Comparison of ENCODE assay signal across 22 cellular contexts in genomic region chr7:147774461-147774860, GRCh38.
DNase-seq lines count a peak whose midpoint lies in the region; ATAC-seq and TF ChIP-seq lines count a peak whose summit lies in the region.
"Had no signal": no experiment of that assay in that cellular context is flagged by ENCODE, and none has a peak within 500 bp of the region (broad histone marks: within the 10 kb centered on the region; RNA-seq: fewer than 3 reads in every experiment).

No MANE protein-coding gene starts in this region.

- no peaks in the 10 kb centered on the region for H3K36me3 Mint-ChIP-seq in nephron progenitor cell (ENCODE audit: low read depth)

- no peaks in the 10 kb centered on the region for H3K4me1 ChIP-seq in HEK293 (ENCODE audit: control insufficient read depth, insufficient read depth, low read length)
- H3K4me1 ChIP-seq: HAP-1 had no signal

- no peak overlapping the region for H3K4me3 ChIP-seq in HEK293 (ENCODE audit: low read depth, low read length)
- H3K4me3 ChIP-seq: GM12878, GM23248, HAP-1, MG63, PC-9, SK-N-MC had no signal

- TF ChIP-seq CTCF in HEK293 (tag by site-specific recombination; IDR thresholded peaks at IDR 0.05) (no peak), nephron progenitor cell (IDR thresholded peaks at IDR 0.05) (no peak), RWPE1 (conservative IDR thresholded peaks at IDR 0.05; ENCODE audit: low read depth) (no peak)

- H3K27ac ChIP-seq in HEK293 (ENCODE audit: extremely low read depth, low read depth, low read length) (no peak overlapping the region), RWPE1 (no peak overlapping the region)
- H3K27ac ChIP-seq: GM23248, PC-9, SK-N-MC had no signal

- H3K27me3 Mint-ChIP-seq in nephron progenitor cell (ENCODE audit: low read depth, poor library complexity), result peaks cover 3% of the 10 kb centered on the region

- H3K9me3 Mint-ChIP-seq in nephron progenitor cell, result no peaks in the 10 kb centered on the region

- CTCF ChIA-PET in HEK293 (lab: Yijun Ruan, JAX) (no interaction called here), RWPE1 (lab: Yijun Ruan, JAX) (no interaction called here)

- DNase-seq in NCI-H2029 (lab: John Stamatoyannopoulos, UW) (peak; percentile 11), NCI-H2029 treated with DMSO at 0.1 percent for 48 hours (lab: John Stamatoyannopoulos, UW) (no peak), RPMI8226 (peak; percentile 11), nephron progenitor cell (no peak), GM03348 (ENCODE audit: low spot score) (no peak), RWPE1 (ENCODE audit: low spot score) (no peak)
- DNase-seq: 8988T, GF-D8, GM23248, Kasumi-1, MG63, NCI-H1048, NCI-H1436 treated with DMSO at 0.1 percent for 48 hours, NCI-H2081, NCI-H226, NCI-H526, PC-9 had no signal

- H3K36me3 ChIP-seq in HEK293 (ENCODE audit: control insufficient read depth in 2 of 2, insufficient read depth in 1 of 2, low read length in 2 of 2), result no peaks in the 10 kb centered on the region
- H3K36me3 ChIP-seq: HAP-1, MG63 had no signal

- H3K4me1 Mint-ChIP-seq in nephron progenitor cell, result peaks cover 13% of the 10 kb centered on the region

- H3K27ac Mint-ChIP-seq in nephron progenitor cell, result peak overlapping the region; percentile 66

- ATAC-seq in HG03095 (IDR thresholded peaks at IDR 0.05; ENCODE audit: unreplicated experiment), result no peak
- ATAC-seq: GM12878 had no signal

- no peaks in the 10 kb centered on the region for H3K9me3 ChIP-seq in HEK293 (ENCODE audit: control insufficient read depth, insufficient read depth, low read depth, low read length)
- H3K9me3 ChIP-seq: HAP-1, MG63 had no signal

- POLR2A ChIA-PET in HEK293 (lab: Yijun Ruan, JAX), result no interaction called here
- POLR2A ChIA-PET in RWPE1 (lab: Yijun Ruan, JAX; ENCODE audit: low non-redundant PET), result no interaction called here

- H3K4me3 Mint-ChIP-seq in nephron progenitor cell, result no peak overlapping the region

TF ChIP-seq in HEK293, 187 proteins besides CTCF, POLR2A, EP300 and RAD21:
- TF ChIP-seq SETDB1 (IDR thresholded peaks at IDR 0.05; ENCODE audit: insufficient read length, low read length) (peak; percentile 49), PRDM6 (tag by site-specific recombination; IDR thresholded peaks at IDR 0.05) (no peak), ZNF670 (tag by site-specific recombination; IDR thresholded peaks at IDR 0.05; ENCODE audit: low read depth) (no peak), ZNF513 (tag by site-specific recombination; IDR thresholded peaks at IDR 0.05) (no peak)

Comparison
In these comparisons a context has a peak if more than half of its experiments do, and no peak if none do; other contexts are left out.
1. DNase-seq: peak in NCI-H2029 (single experiment) and RPMI8226 (single experiment); none in NCI-H2029 treated with DMSO at 0.1 percent for 48 hours (single experiment), nephron progenitor cell (single experiment), GM03348 (single experiment) and RWPE1 (single experiment).